Comparison of ENCODE assay signal across 15 cellular contexts in the genomic region with DNA sequence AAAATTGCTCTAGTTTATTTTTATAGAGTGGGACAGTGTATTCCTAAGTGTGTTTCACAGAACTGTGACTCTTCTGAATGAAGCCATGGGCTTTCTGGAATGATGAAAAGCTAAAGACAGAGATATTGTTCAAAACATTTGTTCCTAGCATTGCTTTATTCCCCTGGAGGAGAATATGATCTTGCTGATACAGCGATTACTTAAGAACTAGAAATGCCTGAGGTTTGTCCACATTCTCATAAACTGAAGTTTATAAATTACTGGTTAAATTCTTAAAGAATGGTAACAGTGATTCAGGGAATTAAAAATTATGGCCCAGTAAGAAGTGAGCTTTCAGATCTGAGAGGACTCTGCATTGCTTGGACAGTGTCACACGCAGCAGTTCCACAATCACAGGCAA.
"Had no signal": no experiment of that assay in that cellular context is flagged by ENCODE, and none has a peak within 500 bp of the region (broad histone marks: within the 10 kb centered on the region; RNA-seq: fewer than 3 reads in every experiment).

No MANE protein-coding gene starts in this region.

- H2AFZ ChIP-seq: neural progenitor cell had no signal

- H3K9ac ChIP-seq: neural progenitor cell had no signal

- DNase-seq: activated CD4-positive, alpha-beta T cell treated with anti-CD3 and anti-CD28 coated beads, Interleukin-2, amount 50 U/mL, for 4 hours; activated gamma-delta T cell; activated T-cell treated with anti-CD3 and anti-CD28 coated beads, Interleukin-2, amount 50 U/mL, for 72 hours; effector memory CD8-positive, alpha-beta T cell; left ventricle myocardium superior; naive thymus-derived CD4-positive, alpha-beta T cell; right cardiac atrium; SW 1271; T-helper 2 cell; WERI-Rb-1 had no signal

- H3K4me1 ChIP-seq: ascending aorta, neural progenitor cell, prostate gland had no signal

- H3K36me3 ChIP-seq: ascending aorta, cardiac muscle cell, neural progenitor cell, prostate gland, WERI-Rb-1 had no signal

- H3K9me3 ChIP-seq: ascending aorta, prostate gland had no signal

- H3K4me2 ChIP-seq: neural progenitor cell had no signal

- H3K27me3 ChIP-seq: ascending aorta, cardiac muscle cell, neural progenitor cell had no signal

- H3K27ac ChIP-seq: ascending aorta, cardiac muscle cell, neural progenitor cell, prostate gland, skin epidermis, WERI-Rb-1 had no signal

- H3K4me3 ChIP-seq: ascending aorta, cardiac muscle cell, neural progenitor cell, prostate gland, skin epidermis had no signal

- ATAC-seq: activated T-cell treated with anti-CD3 and anti-CD28 coated beads, Interleukin-2, amount 50 U/mL, for 72 hours; effector memory CD8-positive, alpha-beta T cell; left ventricle myocardium superior; naive thymus-derived CD4-positive, alpha-beta T cell; right cardiac atrium had no signal
